Comparison of ENCODE assay signal across 6 cellular contexts in genomic region chr17:63911657-63912100, GRCh38. TPM values are rescaled to one million over a fixed set of nuclear protein-coding genes. Genes with fewer than 3 reads are reported as not detected.
DNase-seq lines count a peak whose midpoint lies in the region; ATAC-seq and TF ChIP-seq lines count a peak whose summit lies in the region.

No MANE protein-coding gene starts in this region.

- H3K4me3 ChIP-seq in SU-DHL-6 (ENCODE audit: insufficient read depth, low read length, poor library complexity, severe bottlenecking) (no peak overlapping the region), prostate gland (no peak overlapping the region)

- TF ChIP-seq CTCF in GM13976 (IDR thresholded peaks at IDR 0.05; ENCODE audit: borderline replicate concordance, control extremely low read depth, extremely low read depth, insufficient read depth, missing control alignments) (peak; percentile 81), SU-DHL-6 (IDR thresholded peaks at IDR 0.05; ENCODE audit: insufficient read depth, low read length, poor library complexity, severe bottlenecking) (peak; percentile 23), prostate gland (IDR thresholded peaks at IDR 0.05) (peak; percentile 37 to 81 (median 68))

- no peaks in the 10 kb centered on the region for H4K20me1 ChIP-seq in SU-DHL-6 (ENCODE audit: low read depth, low read length)

- no peaks in the 10 kb centered on the region for H3K9me3 ChIP-seq in SU-DHL-6 (ENCODE audit: insufficient read depth, low read length)
- H3K9me3 ChIP-seq in prostate gland: no peaks in the 10 kb centered on the region

- WGBS in prostate gland: 44% methylated on average over 8 of the region's 8 CpGs

- no peaks in the 10 kb centered on the region for H3K9me2 ChIP-seq in SU-DHL-6 (replicated peaks; ENCODE audit: insufficient read depth, low read length)

- in situ Hi-C loops in GM13976 (cut with MboI; ENCODE audit: low sequenced_read_pairs, unreplicated experiment): loop anchor here (10.0 to 25.0 kb wide), 3 partner anchors 113 to 376 kb away; partner anchors contain the start of genes ERN1 and ICAM2

- H3K4me1 ChIP-seq in prostate gland (replicated peaks): no peaks in the 10 kb centered on the region

- TF ChIP-seq POLR2A in prostate gland (IDR thresholded peaks at IDR 0.05): no peak

- ATAC-seq in GM21737 (IDR thresholded peaks at IDR 0.05; ENCODE audit: unreplicated experiment) (no peak), HG03354 (IDR thresholded peaks at IDR 0.05; ENCODE audit: poor library complexity, severe bottlenecking, unreplicated experiment) (no peak)

- H3K36me3 ChIP-seq in SU-DHL-6 (ENCODE audit: low read length): no peaks in the 10 kb centered on the region
- H3K36me3 ChIP-seq in prostate gland: no peaks in the 10 kb centered on the region

- intact Hi-C loops in prostate gland (cut with DNase I): loop anchor here (10.0 kb wide), 1 partner anchor 373 kb away; no protein-coding TSS in a partner anchor

- peak; percentile 78 for DNase-seq in GM13976 (ENCODE audit: low spot score)
- DNase-seq in cerebellar cortex (ENCODE audit: low spot score): peak; percentile 14
- DNase-seq in prostate gland (ENCODE audit: low spot score): no peak

- no peaks in the 10 kb centered on the region for H3F3A ChIP-seq in SU-DHL-6 (ENCODE audit: insufficient read depth)

- H3K27ac ChIP-seq in SU-DHL-6 (ENCODE audit: low read depth, low read length) (no peak overlapping the region), prostate gland (no peak overlapping the region)

- H3K27me3 ChIP-seq in SU-DHL-6 (ENCODE audit: low read length): no peaks in the 10 kb centered on the region
- H3K27me3 ChIP-seq in prostate gland (replicated peaks; ENCODE audit: insufficient read depth): no peaks in the 10 kb centered on the region

- H3K79me2 ChIP-seq in SU-DHL-6 (ENCODE audit: insufficient read depth, low read length): no peaks in the 10 kb centered on the region

- H3K4me2 ChIP-seq in SU-DHL-6 (ENCODE audit: low read depth, low read length, poor library complexity, severe bottlenecking): no peak overlapping the region

- H3K9ac ChIP-seq in SU-DHL-6 (ENCODE audit: low read length): no peak overlapping the region

- no peak overlapping the region for H2AFZ ChIP-seq in SU-DHL-6 (ENCODE audit: low read depth, low read length, severe bottlenecking)

RNA-seq across cellular contexts. Expression of gene CSHL1, which starts 0.6 kb away (rescaled TPM):
- total RNA-seq in prostate gland: under 1 TPM in 1 of 2 donors, not detected in 1; 0.34 TPM

RNA-seq across cellular contexts. Expression of gene GH1, which starts 7.0 kb away (rescaled TPM):
- total RNA-seq in prostate gland: not detected

RNA-seq across cellular contexts. Expression of gene CSH1, which starts 15.3 kb away (rescaled TPM):
- not detected for total RNA-seq in prostate gland

RNA-seq across cellular contexts. Expression of gene CD79B, which starts 20.5 kb away (rescaled TPM):
- 1 to 10 TPM; 1.6 to 2.2 TPM for total RNA-seq in prostate gland

RNA-seq across cellular contexts. Expression of gene GH2, which starts 29.9 kb away (rescaled TPM):
- not detected for total RNA-seq in prostate gland

Comparison
In these comparisons a context has a peak if more than half of its experiments do, and no peak if none do; other contexts are left out.
1. CTCF ChIP-seq: peak in every context shown above with its lines; median percentile 81 in GM13976; 68 in prostate gland; 23 in SU-DHL-6.